In the genomic region with DNA sequence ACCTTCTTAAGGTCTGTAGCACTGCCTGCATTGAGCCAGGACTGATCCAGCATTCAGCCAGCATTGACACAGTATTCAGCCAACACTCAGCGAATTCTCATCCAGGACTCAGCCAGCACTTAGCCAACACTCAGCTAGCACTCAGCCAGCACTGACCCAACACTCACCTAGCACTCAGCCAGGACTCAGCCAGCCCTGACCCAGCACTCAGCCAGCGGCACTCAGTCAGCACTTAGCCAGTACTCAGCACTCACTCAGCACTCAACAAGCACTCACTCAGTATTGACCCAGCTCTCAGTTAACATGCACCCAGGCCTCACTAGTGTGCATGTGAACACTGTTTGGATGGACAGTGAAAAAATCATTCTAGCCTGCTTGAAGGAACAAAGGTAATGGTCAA, we compare ENCODE assay signal across 18 cellular contexts. TPM values are rescaled to one million over a fixed set of nuclear protein-coding genes. Genes with fewer than 3 reads are reported as not detected.
DNase-seq lines count a peak whose midpoint lies in the region; ATAC-seq, FAIRE-seq and TF ChIP-seq lines count a peak whose summit lies in the region.
"Had no signal": no experiment of that assay in that cellular context is flagged by ENCODE, and none has a peak within 500 bp of the region (broad histone marks: within the 10 kb centered on the region; RNA-seq: fewer than 3 reads in every experiment).

No MANE protein-coding gene starts in this region.

- peak; percentile 28; the same call in 1 of the 2 replicates for TF ChIP-seq POLR2A in A549 (IDR thresholded peaks at IDR 0.05; ENCODE audit: low read length)
- no peak for TF ChIP-seq POLR2A in IMR-90 (IDR thresholded peaks at IDR 0.05; ENCODE audit: low read depth, low read length)

- dilution Hi-C loops in IMR-90 (cut with HindIII; ENCODE audit: low sequenced_read_pairs, unreplicated experiment) = no loop called here

- peaks cover 14% of the 10 kb centered on the region for H3K36me3 ChIP-seq in IMR-90 (ENCODE audit: control insufficient read depth, insufficient read depth, low read length)
- H3K36me3 ChIP-seq: HAP-1 had no signal

- H3K56ac ChIP-seq in IMR-90 (ENCODE audit: extremely low read depth, insufficient read depth, low read length) = no peak overlapping the region

- H3K9me1 ChIP-seq in IMR-90 (ENCODE audit: insufficient read depth, low read length) = peaks cover 35% of the 10 kb centered on the region

- CTCF ChIA-PET in A549 (lab: Yijun Ruan, JAX) = no interaction called here
- CTCF ChIA-PET in IMR-90 (lab: Yijun Ruan, JAX) = no interaction called here

- in situ Hi-C loops in IMR-90 (cut with MboI; ENCODE audit: low sequenced_read_pairs) = no loop called here

- DNase-seq in A549 (ENCODE audit: low read depth in 1 of 2, low spot score in 1 of 2) = no peak
- no peak for DNase-seq in IMR-90
- DNase-seq in natural killer cell treated with Interleukin-12 subunit alpha and Interleukin-12 subunit beta and Interleukin-15 and Interleukin-18, amount 100 ng/mL, for 72 hours (ENCODE audit: low spot score) = no peak
- no peak for DNase-seq in activated CD8-positive, alpha-beta memory T cell treated with anti-CD3 and anti-CD28 coated beads for 24 hours
- DNase-seq in activated T-cell treated with anti-CD3 and anti-CD28 coated beads, Interleukin-2, amount 50 U/mL, for 72 hours = no peak
- DNase-seq: C1 segment of cervical spinal cord; CD4-positive, alpha-beta memory T cell; DND-41; GDM1; HFFc6 had no signal

- H3K4me3 ChIP-seq in A549 = no peak overlapping the region
- H3K4me3 ChIP-seq in IMR-90 (ENCODE audit: insufficient read depth, low read depth, low read length) = no peak overlapping the region
- H3K4me3 ChIP-seq: GM23338, HAP-1 had no signal

- H2AFZ ChIP-seq in IMR-90 (replicated peaks; ENCODE audit: low read length, poor library complexity) = no peak overlapping the region
- H2AFZ ChIP-seq: GM23338 had no signal

- no peak overlapping the region for H4K8ac ChIP-seq in IMR-90 (ENCODE audit: low read depth in 2 of 2, low read length in 2 of 2)

- H2BK120ac ChIP-seq in IMR-90 (ENCODE audit: low read depth, low read length) = no peak overlapping the region

- H3K27me3 ChIP-seq in IMR-90 (ENCODE audit: control insufficient read depth, insufficient read depth, low read length) = no peaks in the 10 kb centered on the region

- no peak overlapping the region for H3K27ac ChIP-seq in A549
- H3K27ac ChIP-seq in IMR-90 (ENCODE audit: insufficient read depth, low read length) = no peak overlapping the region
- H3K27ac ChIP-seq: KMS-11 had no signal

- ATAC-seq in A549 (no peak), IMR-90 (ENCODE audit: low read depth) (no peak), HG03139 (IDR thresholded peaks at IDR 0.05; ENCODE audit: unreplicated experiment) (no peak)
- ATAC-seq in natural killer cell treated with Interleukin-12 subunit alpha and Interleukin-12 subunit beta and Interleukin-15 and Interleukin-18, amount 100 ng/mL, for 72 hours = peak; percentile 23 to 66
- peak; percentile 36 for ATAC-seq in stimulated activated memory B cell treated with anti-CD40 and anti-IgM and Interleukin-4, amounts not matched to agents 10 μg/mL and 1 μg/mL and 100 μg/mL, for 72 hours
- no peak for ATAC-seq in activated T-cell treated with anti-CD3 and anti-CD28 coated beads, Interleukin-2, amount 50 U/mL, for 72 hours (replicated peaks in 1 of 2)
- ATAC-seq: GM23338 had no signal

- no peaks in the 10 kb centered on the region; the same call in 2 of the 3 replicates for H3K9me3 ChIP-seq in A549
- H3K9me3 ChIP-seq in IMR-90 (ENCODE audit: control insufficient read depth, insufficient read depth, low read length) = no peaks in the 10 kb centered on the region
- H3K9me3 ChIP-seq: HAP-1 had no signal

- no peak overlapping the region for H3K27ac Mint-ChIP-seq in natural killer cell treated with Interleukin-12 subunit alpha and Interleukin-12 subunit beta and Interleukin-15 and Interleukin-18, amount 100 ng/mL, for 72 hours
- H3K27ac Mint-ChIP-seq in stimulated activated memory B cell treated with anti-CD40 and anti-IgM and Interleukin-4, amounts not matched to agents 10 μg/mL and 1 μg/mL and 100 μg/mL, for 72 hours = no peak overlapping the region
- H3K27ac Mint-ChIP-seq in activated T-cell treated with anti-CD3 and anti-CD28 coated beads, Interleukin-2, amount 50 U/mL, for 72 hours = no peak overlapping the region
- H3K27ac Mint-ChIP-seq: B cell; CD4-positive, alpha-beta memory T cell; GM23338; HFFc6 had no signal

- H2BK15ac ChIP-seq in IMR-90 (ENCODE audit: low read depth, low read length) = no peak overlapping the region

- H3K4me1 ChIP-seq in A549 (no peaks in the 10 kb centered on the region), IMR-90 (ENCODE audit: control insufficient read depth, insufficient read depth, low read length) (peaks cover 6% of the 10 kb centered on the region)
- H3K4me1 ChIP-seq: HAP-1 had no signal

- H4K91ac ChIP-seq in IMR-90 (ENCODE audit: insufficient read depth, low read depth, low read length) = no peak overlapping the region

- no peak for TF ChIP-seq EP300 in A549 (IDR thresholded peaks at IDR 0.05)

- H2BK20ac ChIP-seq in IMR-90 (ENCODE audit: low read depth, low read length) = no peak overlapping the region

- no peak for FAIRE-seq in A549 (lab: Jason Lieb, UNC)
- FAIRE-seq: GM12892 had no signal

- TF ChIP-seq CTCF in A549 (IDR thresholded peaks at IDR 0.05) (no peak), IMR-90 (conservative IDR thresholded peaks at IDR 0.05; ENCODE audit: low read depth, low read length) (no peak)

- H3K14ac ChIP-seq in IMR-90 (replicated peaks; ENCODE audit: low read depth, low read length) = no peak overlapping the region

- no peak overlapping the region for H4K5ac ChIP-seq in IMR-90 (ENCODE audit: low read depth, low read length)

- no peaks in the 10 kb centered on the region for H3K27me3 Mint-ChIP-seq in natural killer cell treated with Interleukin-12 subunit alpha and Interleukin-12 subunit beta and Interleukin-15 and Interleukin-18, amount 100 ng/mL, for 72 hours
- H3K27me3 Mint-ChIP-seq in stimulated activated memory B cell treated with anti-CD40 and anti-IgM and Interleukin-4, amounts not matched to agents 10 μg/mL and 1 μg/mL and 100 μg/mL, for 72 hours = no peaks in the 10 kb centered on the region
- no peaks in the 10 kb centered on the region for H3K27me3 Mint-ChIP-seq in activated T-cell treated with anti-CD3 and anti-CD28 coated beads, Interleukin-2, amount 50 U/mL, for 72 hours (ENCODE audit: low read depth)
- H3K27me3 Mint-ChIP-seq: B cell; CD4-positive, alpha-beta memory T cell had no signal

- no peaks in the 10 kb centered on the region for H3K9me3 Mint-ChIP-seq in natural killer cell treated with Interleukin-12 subunit alpha and Interleukin-12 subunit beta and Interleukin-15 and Interleukin-18, amount 100 ng/mL, for 72 hours
- H3K9me3 Mint-ChIP-seq in stimulated activated memory B cell treated with anti-CD40 and anti-IgM and Interleukin-4, amounts not matched to agents 10 μg/mL and 1 μg/mL and 100 μg/mL, for 72 hours = peaks cover 9% of the 10 kb centered on the region
- peaks cover 2 to 8% of the 10 kb centered on the region in 2 donors for H3K9me3 Mint-ChIP-seq in activated T-cell treated with anti-CD3 and anti-CD28 coated beads, Interleukin-2, amount 50 U/mL, for 72 hours
- H3K9me3 Mint-ChIP-seq: CD4-positive, alpha-beta memory T cell; GM23338; HFFc6 had no signal

- TF ChIP-seq RAD21 in A549 (conservative IDR thresholded peaks at IDR 0.05 in 1 of 2, IDR thresholded peaks at IDR 0.05 in 1 of 2) (no peak), IMR-90 (IDR thresholded peaks at IDR 0.05; ENCODE audit: low read length) (no peak)

- BruUV-seq in IMR-90 (replicated peaks; lab: Mats Ljungman, UMichigan) = no TSS peak

- no peak overlapping the region for H2BK5ac ChIP-seq in IMR-90 (ENCODE audit: low read depth, low read length, poor library complexity, severe bottlenecking)

- no peak overlapping the region for H3K9ac ChIP-seq in IMR-90 (ENCODE audit: low read depth, low read length)
- H3K9ac ChIP-seq: KMS-11 had no signal

- no peak overlapping the region for H3K23ac ChIP-seq in IMR-90 (ENCODE audit: low read depth, low read length)

- H3K4me2 ChIP-seq in A549 = no peak overlapping the region
- H3K4me2 ChIP-seq in IMR-90 (ENCODE audit: low read depth, low read length) = no peak overlapping the region
- H3K4me2 ChIP-seq: GM23338, KMS-11 had no signal

- H3K36me3 Mint-ChIP-seq in natural killer cell treated with Interleukin-12 subunit alpha and Interleukin-12 subunit beta and Interleukin-15 and Interleukin-18, amount 100 ng/mL, for 72 hours = no peaks in the 10 kb centered on the region
- H3K36me3 Mint-ChIP-seq in stimulated activated memory B cell treated with anti-CD40 and anti-IgM and Interleukin-4, amounts not matched to agents 10 μg/mL and 1 μg/mL and 100 μg/mL, for 72 hours = no peaks in the 10 kb centered on the region
- H3K36me3 Mint-ChIP-seq in activated T-cell treated with anti-CD3 and anti-CD28 coated beads, Interleukin-2, amount 50 U/mL, for 72 hours (ENCODE audit: insufficient read depth in 2 of 2) = no peaks in the 10 kb centered on the region
- H3K36me3 Mint-ChIP-seq: CD4-positive, alpha-beta memory T cell had no signal

- no peak overlapping the region for H3K18ac ChIP-seq in IMR-90 (ENCODE audit: low read depth, low read length)

- H4K20me1 ChIP-seq in IMR-90 (ENCODE audit: insufficient read depth, low read length) = peaks cover 87% of the 10 kb centered on the region

- no peak overlapping the region for H3K4ac ChIP-seq in IMR-90 (ENCODE audit: low read depth, low read length)

- POLR2A ChIA-PET in A549 (lab: Yijun Ruan, JAX) = no interaction called here
- POLR2A ChIA-PET in IMR-90 (lab: Charles Lee; ENCODE audit: unreplicated experiment) = no interaction called here

- 32% methylated on average over 2 of the region's 2 CpGs for WGBS in A549 (ENCODE audit: missing lambda C conversion rate)
- 86% methylated on average over 1 of the region's 2 CpGs; no CpG with 5 or more reads in 1 of the 2 experiments for WGBS in IMR-90 (ENCODE audit: extremely low coverage in 2 of 2, insufficient read length in 1 of 2), 2 experiments

- no peak overlapping the region for H2AK5ac ChIP-seq in IMR-90 (ENCODE audit: low read depth, low read length)

- no peak overlapping the region for H3K4me3 Mint-ChIP-seq in natural killer cell treated with Interleukin-12 subunit alpha and Interleukin-12 subunit beta and Interleukin-15 and Interleukin-18, amount 100 ng/mL, for 72 hours
- no peak overlapping the region for H3K4me3 Mint-ChIP-seq in stimulated activated memory B cell treated with anti-CD40 and anti-IgM and Interleukin-4, amounts not matched to agents 10 μg/mL and 1 μg/mL and 100 μg/mL, for 72 hours
- H3K4me3 Mint-ChIP-seq in activated T-cell treated with anti-CD3 and anti-CD28 coated beads, Interleukin-2, amount 50 U/mL, for 72 hours = no peak overlapping the region
- H3K4me3 Mint-ChIP-seq: B cell; CD4-positive, alpha-beta memory T cell; GM23338; HFFc6 had no signal

- intact Hi-C loops in IMR-90 (cut with micrococcal nuclease) = no loop called here

- H3K79me1 ChIP-seq in IMR-90 (ENCODE audit: low read depth in 1 of 2, low read length in 2 of 2) = peaks cover 53 to 92% of the 10 kb centered on the region in 2 experiments

- peak overlapping the region; percentile 11 for H2AK9ac ChIP-seq in IMR-90 (replicated peaks; ENCODE audit: low read depth, low read length, poor library complexity)

- peaks cover 0 to 3% of the 10 kb centered on the region in 2 donors for H3K4me1 Mint-ChIP-seq in natural killer cell treated with Interleukin-12 subunit alpha and Interleukin-12 subunit beta and Interleukin-15 and Interleukin-18, amount 100 ng/mL, for 72 hours (ENCODE audit: low read depth in 2 of 2)
- H3K4me1 Mint-ChIP-seq in stimulated activated memory B cell treated with anti-CD40 and anti-IgM and Interleukin-4, amounts not matched to agents 10 μg/mL and 1 μg/mL and 100 μg/mL, for 72 hours = no peaks in the 10 kb centered on the region
- no peaks in the 10 kb centered on the region for H3K4me1 Mint-ChIP-seq in activated T-cell treated with anti-CD3 and anti-CD28 coated beads, Interleukin-2, amount 50 U/mL, for 72 hours (ENCODE audit: low read depth)
- H3K4me1 Mint-ChIP-seq: B cell; CD4-positive, alpha-beta memory T cell; GM23338 had no signal

RNA-seq across cellular contexts. Expression of gene TSHZ3, which starts 55.0 kb away (rescaled TPM):
- 0.92 and 1.7 TPM in 2 replicates for polyA plus RNA-seq in A549 (2011; rRNA removed)
- polyA plus RNA-seq in A549 (2012; cell fraction: cytosol; rRNA removed) = 0.77 and 1.1 TPM in 2 replicates
- 1.6 and 1.9 TPM in 2 replicates for polyA plus RNA-seq in A549 (2012; cell fraction: nucleus; rRNA removed)
- 2.0 to 2.1 TPM (median 2.0 TPM) in 3 replicates for polyA plus RNA-seq in A549 (2017; fragmentation: RNase III; extraction: RNeasy Plus Mini Kit Qiagen cat#74134 plus additional on column Dnase treatment)
- polyA minus RNA-seq in A549 (2011; rRNA and poly(A)+ RNA removed) = 2.6 and 2.9 TPM in 2 replicates
- 7.8 and 8.1 TPM in 2 replicates for total RNA-seq in IMR-90 (2012; rRNA removed)
- polyA plus RNA-seq in IMR-90 (2012; rRNA removed) = 12.6 and 13.0 TPM in 2 replicates
- 5.5 and 10.2 TPM in 2 replicates for polyA plus RNA-seq in IMR-90 (2012; cell fraction: cytosol; rRNA removed)
- polyA plus RNA-seq in IMR-90 (2012; cell fraction: nucleus; rRNA removed; ENCODE audit: low replicate concordance) = 29.6 and 33.4 TPM in 2 replicates
- total RNA-seq in natural killer cell treated with Interleukin-12 subunit alpha and Interleukin-12 subunit beta and Interleukin-15 and Interleukin-18, amount 100 ng/mL, for 72 hours = 1 to 10 TPM; 4.0 to 4.1 TPM
- 1 to 10 TPM in 1 of 2 donors, under 1 TPM in 1; 0.74 to 3.0 TPM for total RNA-seq in activated T-cell treated with anti-CD3 and anti-CD28 coated beads, Interleukin-2, amount 50 U/mL, for 72 hours
- total RNA-seq: HT-29 had no signal

Comparison
In these comparisons a context has a peak if more than half of its experiments do, and no peak if none do; other contexts are left out.
1. ATAC-seq: peak in natural killer cell treated with Interleukin-12 subunit alpha and Interleukin-12 subunit beta and Interleukin-15 and Interleukin-18, amount 100 ng/mL, for 72 hours (2 of 2) and stimulated activated memory B cell treated with anti-CD40 and anti-IgM and Interleukin-4, amounts not matched to agents 10 μg/mL and 1 μg/mL and 100 μg/mL, for 72 hours (single experiment); none in A549 (0 of 2), IMR-90 (single experiment), HG03139 (single experiment) and activated T-cell treated with anti-CD3 and anti-CD28 coated beads, Interleukin-2, amount 50 U/mL, for 72 hours (0 of 2).